ENCODE assay signal across 19 cellular contexts in genomic region chr5:10801931-10802674, GRCh38. TPM values are rescaled to one million over a fixed set of nuclear protein-coding genes. Genes with fewer than 3 reads are reported as not detected.
DNase-seq lines count a peak whose midpoint lies in the region; ATAC-seq and TF ChIP-seq lines count a peak whose summit lies in the region.
"Had no signal": no experiment of that assay in that cellular context is flagged by ENCODE, and none has a peak within 500 bp of the region (broad histone marks: within the 10 kb centered on the region; RNA-seq: fewer than 3 reads in every experiment).

No MANE protein-coding gene starts in this region.

- TF ChIP-seq RAD21 in neural cell (conservative IDR thresholded peaks at IDR 0.05) = no peak

- H3K9me2 ChIP-seq in neural cell (ENCODE audit: insufficient read depth, low read length) = no peaks in the 10 kb centered on the region

- H4K20me1 ChIP-seq in neural cell (ENCODE audit: insufficient read depth) = no peaks in the 10 kb centered on the region

- H3K9me3 ChIP-seq in neural cell (ENCODE audit: low read length) = no peaks in the 10 kb centered on the region
- H3K9me3 ChIP-seq: suprapubic skin had no signal

- no peak overlapping the region for H3K27ac ChIP-seq in neural cell (ENCODE audit: low read length)
- H3K27ac ChIP-seq: body of pancreas, suprapubic skin had no signal

- H3K4me2 ChIP-seq in neural cell (ENCODE audit: low read length) = peak overlapping the region; percentile 43

- no peaks in the 10 kb centered on the region for H3K27me3 Mint-ChIP-seq in type B pancreatic cell

- H3F3A ChIP-seq in neural cell (ENCODE audit: insufficient read depth, low read length, poor library complexity, severe bottlenecking) = no peaks in the 10 kb centered on the region

- peak; percentile 27 for DNase-seq in HT1080 (ENCODE audit: low read depth)
- peak; percentile 9 for DNase-seq in SW480 (ENCODE audit: low spot score)
- DNase-seq in fibroblast of villous mesenchyme (ENCODE audit: low read depth) = no peak
- no peak for DNase-seq in type B pancreatic cell (ENCODE audit: extremely low spot score, unreplicated experiment)
- no peak for DNase-seq in stimulated activated CD8-positive, alpha-beta memory T cell treated with anti-CD3 and anti-CD28 coated beads, Interleukin-4, amount 100 ng/mL, for 48 hours
- DNase-seq in activated naive CD4-positive, alpha-beta T cell treated with anti-CD3 and anti-CD28 coated beads, Interleukin-2, amount 50 U/mL, for 16 hours = no peak
- DNase-seq: activated CD4-positive, alpha-beta T cell treated with anti-CD3 and anti-CD28 coated beads, Interleukin-2, amount 50 U/mL, for 4 hours; effector memory CD8-positive, alpha-beta T cell; GOT3; MV-4-11; NCI-H226; occipital lobe; stimulated activated CD4-positive, alpha-beta T cell treated with anti-CD3 and anti-CD28 coated beads, Interleukin-12 subunit alpha, Interleukin-12 subunit beta, amount 100 ng/mL, for 4 hours; T-helper 9 cell had no signal

- H3K4me3 ChIP-seq in fibroblast of villous mesenchyme (ENCODE audit: low read depth, low read length) (no peak overlapping the region), neural cell (ENCODE audit: low read length) (peak overlapping the region; percentile 43)
- H3K4me3 ChIP-seq: body of pancreas, suprapubic skin had no signal

- peak; percentile 33 for TF ChIP-seq EP300 in neural cell (conservative IDR thresholded peaks at IDR 0.05; ENCODE audit: poor library complexity, severe bottlenecking)

- ATAC-seq in HG02610 (IDR thresholded peaks at IDR 0.05; ENCODE audit: unreplicated experiment) = no peak
- ATAC-seq: body of pancreas; effector memory CD8-positive, alpha-beta T cell had no signal

- TF ChIP-seq CTCF in fibroblast of villous mesenchyme (IDR thresholded peaks at IDR 0.05; ENCODE audit: insufficient read depth, low read depth, low read length) (peak; percentile 20), neural cell (IDR thresholded peaks at IDR 0.05; ENCODE audit: poor library complexity, severe bottlenecking) (no peak), type B pancreatic cell (conservative IDR thresholded peaks at IDR 0.05) (no peak)

- H3K79me2 ChIP-seq in neural cell (replicated peaks; ENCODE audit: insufficient read depth, low read length) = no peaks in the 10 kb centered on the region

- H3K36me3 Mint-ChIP-seq in type B pancreatic cell = no peaks in the 10 kb centered on the region

- H3K27me3 ChIP-seq in neural cell (ENCODE audit: insufficient read depth, low read depth, low read length) = no peaks in the 10 kb centered on the region
- H3K27me3 ChIP-seq: body of pancreas, suprapubic skin had no signal

- H3K4me3 Mint-ChIP-seq in type B pancreatic cell = no peak overlapping the region
- H3K4me3 Mint-ChIP-seq: effector memory CD8-positive, alpha-beta T cell; memory B cell had no signal

- no peaks in the 10 kb centered on the region for H3K36me3 ChIP-seq in neural cell (ENCODE audit: insufficient read depth, low read length)
- H3K36me3 ChIP-seq: suprapubic skin had no signal

- peaks cover 5% of the 10 kb centered on the region for H3K9me3 Mint-ChIP-seq in type B pancreatic cell
- H3K9me3 Mint-ChIP-seq: effector memory CD8-positive, alpha-beta T cell had no signal

- no peak overlapping the region for H3K27ac Mint-ChIP-seq in type B pancreatic cell
- H3K27ac Mint-ChIP-seq: effector memory CD8-positive, alpha-beta T cell; memory B cell had no signal

- H3K4me1 Mint-ChIP-seq in type B pancreatic cell (ENCODE audit: unreplicated experiment) = peaks cover 6% of the 10 kb centered on the region
- H3K4me1 Mint-ChIP-seq: memory B cell had no signal

- H3K9ac ChIP-seq in neural cell (ENCODE audit: low read length) = no peak overlapping the region

- H2AFZ ChIP-seq in neural cell (ENCODE audit: low read depth, low read length) = peak overlapping the region; percentile 7

TF ChIP-seq in neural cell, 6 proteins besides CTCF, POLR2A, EP300 and RAD21:
- TF ChIP-seq REST (IDR thresholded peaks at IDR 0.05; ENCODE audit: borderline replicate concordance) = no peak
- no peak for TF ChIP-seq EZH2 (IDR thresholded peaks at IDR 0.05; ENCODE audit: borderline replicate concordance, insufficient read depth, low read length, poor library complexity, severe bottlenecking)
- no peak for TF ChIP-seq TAF1 (IDR thresholded peaks at IDR 0.05; ENCODE audit: low read depth)
- TF ChIP-seq MXI1 (conservative IDR thresholded peaks at IDR 0.05; ENCODE audit: poor library complexity, severe bottlenecking) = no peak
- peak; percentile 45 for TF ChIP-seq POLR2AphosphoS5 (IDR thresholded peaks at IDR 0.05)
- TF ChIP-seq SMC3 (conservative IDR thresholded peaks at IDR 0.05; ENCODE audit: poor library complexity) = no peak

RNA-seq across cellular contexts. Expression of gene DAP, which starts 41.1 kb away (rescaled TPM):
- total RNA-seq in HT1080 (2014; rRNA removed; shearing (Covaris generic)) = 37.0 and 68.4 TPM in 2 replicates
- polyA plus RNA-seq in HT1080 (2015; cell fraction: cytosol; rRNA removed) = 237 and 246 TPM in 2 replicates
- polyA plus RNA-seq in HT1080 (2015; cell fraction: nucleus; rRNA removed) = 62.7 and 65.3 TPM in 2 replicates
- total RNA-seq in fibroblast of villous mesenchyme (43.2 TPM in 2 replicates), type B pancreatic cell (ENCODE audit: low replicate concordance) (82.7 and 102 TPM in 2 replicates)
- 9.3 and 10.4 TPM in 2 replicates for polyA plus RNA-seq in neural cell
- polyA minus RNA-seq in neural cell = 9.0 and 9.3 TPM in 2 replicates

Comparison
In these comparisons a context has a peak if more than half of its experiments do, and no peak if none do; other contexts are left out.
1. DNase-seq: peak in HT1080 (single experiment) and SW480 (single experiment); none in fibroblast of villous mesenchyme (single experiment), type B pancreatic cell (single experiment), stimulated activated CD8-positive, alpha-beta memory T cell treated with anti-CD3 and anti-CD28 coated beads, Interleukin-4, amount 100 ng/mL, for 48 hours (single experiment) and activated naive CD4-positive, alpha-beta T cell treated with anti-CD3 and anti-CD28 coated beads, Interleukin-2, amount 50 U/mL, for 16 hours (single experiment).